15 cellular contexts compared by ENCODE assay signal in the genomic region with DNA sequence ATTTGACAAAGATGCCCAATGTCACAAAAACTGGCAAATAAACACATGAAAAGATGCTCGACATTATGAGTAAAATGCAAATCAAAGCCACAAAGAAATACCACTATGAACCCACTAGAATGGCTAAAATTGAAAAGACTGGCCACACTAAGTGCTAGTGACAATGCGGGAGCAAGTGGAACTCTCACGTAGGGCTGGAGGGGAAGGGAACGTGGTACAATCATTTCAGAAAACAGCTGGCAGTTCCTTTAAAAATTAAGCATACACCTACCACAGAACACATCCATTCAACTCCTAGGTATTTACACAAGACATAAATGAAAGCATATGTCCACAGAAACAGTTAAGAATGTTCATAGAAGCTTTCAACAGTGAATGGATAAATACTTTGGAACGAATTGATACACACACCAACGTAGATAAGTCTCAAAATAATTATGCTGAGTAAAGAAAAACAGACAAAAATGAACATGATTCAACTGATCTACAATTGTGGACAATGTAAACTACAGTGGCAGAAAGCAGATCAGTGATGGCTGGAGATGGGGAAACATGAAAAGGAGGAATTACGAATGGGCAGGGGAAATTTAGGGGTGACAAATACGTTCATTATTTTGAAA.
DNase-seq lines count a peak whose midpoint lies in the region; ATAC-seq and TF ChIP-seq lines count a peak whose summit lies in the region.
"Had no signal": no experiment of that assay in that cellular context is flagged by ENCODE, and none has a peak within 500 bp of the region (broad histone marks: within the 10 kb centered on the region; RNA-seq: fewer than 3 reads in every experiment).

No MANE protein-coding gene starts in this region.

- TF ChIP-seq CTCF in fibroblast of mammary gland (conservative IDR thresholded peaks at IDR 0.05; ENCODE audit: control insufficient read depth, insufficient read depth, low read depth, low read length) (no peak), foreskin keratinocyte (conservative IDR thresholded peaks at IDR 0.05) (no peak), Peyer's patch (IDR thresholded peaks at IDR 0.05) (no peak)

- H3K36me3 ChIP-seq in SK-N-MC (ENCODE audit: insufficient read depth, low read length), result no peaks in the 10 kb centered on the region
- no peaks in the 10 kb centered on the region for H3K36me3 ChIP-seq in Peyer's patch

- H3K27ac ChIP-seq in SK-N-MC (peak overlapping the region; percentile 42; the same call in 1 of the 2 replicates), foreskin keratinocyte (no peak overlapping the region), Peyer's patch (no peak overlapping the region)
- H3K27ac ChIP-seq: 22Rv1, C4-2B, HL-60 had no signal

- DNase-seq in activated CD4-positive, alpha-beta T cell treated with anti-CD3 and anti-CD28 coated beads, Interleukin-2, amount 10 ng/mL, durations not matched to agents 24 days and 14 days, result peak; percentile 47
- no peak for DNase-seq in activated CD4-positive, alpha-beta T cell treated with anti-CD3 and anti-CD28 coated beads for 48 hours
- DNase-seq in SK-N-MC (ENCODE audit: low read depth, low spot score) (no peak), fibroblast of mammary gland (ENCODE audit: low read depth) (peak; percentile 4), ACHN (no peak), foreskin keratinocyte (no peak), Peyer's patch (no peak)
- DNase-seq: Caco-2; CD4-positive, alpha-beta T cell; HCEC 1CT had no signal

- intact Hi-C loops in activated CD4-positive, alpha-beta T cell treated with anti-CD3 and anti-CD28 coated beads, Interleukin-2, amount 10 ng/mL, durations not matched to agents 24 days and 14 days (cut with micrococcal nuclease), result no loop called here

- in situ Hi-C loops in ACHN (cut with HindIII; ENCODE audit: low pct_ligation_motif_present, low pct_unique_long_range_greater_than_20kb, low sequenced_read_pairs), result no loop called here

- no peak overlapping the region for H3K9ac ChIP-seq in SK-N-MC (ENCODE audit: insufficient read length)

- H3K9me3 ChIP-seq in SK-N-MC (ENCODE audit: low read depth, low read length) (no peaks in the 10 kb centered on the region), Peyer's patch (peaks cover 0 to 2% (median 0%) of the 10 kb centered on the region in 4 donors)
- H3K9me3 ChIP-seq: Caco-2 had no signal

- ATAC-seq in foreskin keratinocyte, result no peak
- ATAC-seq: GM23338 had no signal

- no peak overlapping the region for H3K4me3 Mint-ChIP-seq in activated CD4-positive, alpha-beta T cell treated with anti-CD3 and anti-CD28 coated beads, Interleukin-2, amount 10 ng/mL, durations not matched to agents 24 days and 14 days
- H3K4me3 Mint-ChIP-seq: B cell; CD4-positive, alpha-beta T cell; GM23338 had no signal

- no peak overlapping the region for H3K27ac Mint-ChIP-seq in activated CD4-positive, alpha-beta T cell treated with anti-CD3 and anti-CD28 coated beads, Interleukin-2, amount 10 ng/mL, durations not matched to agents 24 days and 14 days
- H3K27ac Mint-ChIP-seq: B cell; CD4-positive, alpha-beta T cell; GM23338 had no signal

- no peaks in the 10 kb centered on the region for H3K36me3 Mint-ChIP-seq in activated CD4-positive, alpha-beta T cell treated with anti-CD3 and anti-CD28 coated beads, Interleukin-2, amount 10 ng/mL, durations not matched to agents 24 days and 14 days (ENCODE audit: low read depth)

- no peaks in the 10 kb centered on the region for H3K27me3 ChIP-seq in foreskin keratinocyte
- H3K27me3 ChIP-seq in Peyer's patch, result no peaks in the 10 kb centered on the region

- H3K4me3 ChIP-seq in SK-N-MC, result no peak overlapping the region
- H3K4me3 ChIP-seq in fibroblast of mammary gland (ENCODE audit: control insufficient read depth, low read depth, low read length), result no peak overlapping the region
- no peak overlapping the region for H3K4me3 ChIP-seq in Peyer's patch
- H3K4me3 ChIP-seq: GM23338 had no signal

- H3K4me1 ChIP-seq in foreskin keratinocyte (no peaks in the 10 kb centered on the region), Peyer's patch (no peaks in the 10 kb centered on the region)
- H3K4me1 ChIP-seq: Caco-2 had no signal

- peaks cover 9% of the 10 kb centered on the region for H3K27me3 Mint-ChIP-seq in activated CD4-positive, alpha-beta T cell treated with anti-CD3 and anti-CD28 coated beads, Interleukin-2, amount 10 ng/mL, durations not matched to agents 24 days and 14 days
- H3K27me3 Mint-ChIP-seq: B cell; CD4-positive, alpha-beta T cell had no signal

- peaks cover 6% of the 10 kb centered on the region for H3K4me1 Mint-ChIP-seq in activated CD4-positive, alpha-beta T cell treated with anti-CD3 and anti-CD28 coated beads, Interleukin-2, amount 10 ng/mL, durations not matched to agents 24 days and 14 days

- peaks cover 2% of the 10 kb centered on the region for H3K9me3 Mint-ChIP-seq in activated CD4-positive, alpha-beta T cell treated with anti-CD3 and anti-CD28 coated beads, Interleukin-2, amount 10 ng/mL, durations not matched to agents 24 days and 14 days
- H3K9me3 Mint-ChIP-seq: CD4-positive, alpha-beta T cell had no signal

- TF ChIP-seq POLR2A in Peyer's patch (IDR thresholded peaks at IDR 0.05), result no peak

Comparison
In these comparisons a context has a peak if more than half of its experiments do, and no peak if none do; other contexts are left out.
1. DNase-seq: peak in activated CD4-positive, alpha-beta T cell treated with anti-CD3 and anti-CD28 coated beads, Interleukin-2, amount 10 ng/mL, durations not matched to agents 24 days and 14 days (single experiment) and fibroblast of mammary gland (single experiment); none in activated CD4-positive, alpha-beta T cell treated with anti-CD3 and anti-CD28 coated beads for 48 hours (single experiment), SK-N-MC (single experiment), ACHN (single experiment), foreskin keratinocyte (0 of 2) and Peyer's patch (0 of 3).